24 cellular contexts compared by ENCODE assay signal in the genomic region with DNA sequence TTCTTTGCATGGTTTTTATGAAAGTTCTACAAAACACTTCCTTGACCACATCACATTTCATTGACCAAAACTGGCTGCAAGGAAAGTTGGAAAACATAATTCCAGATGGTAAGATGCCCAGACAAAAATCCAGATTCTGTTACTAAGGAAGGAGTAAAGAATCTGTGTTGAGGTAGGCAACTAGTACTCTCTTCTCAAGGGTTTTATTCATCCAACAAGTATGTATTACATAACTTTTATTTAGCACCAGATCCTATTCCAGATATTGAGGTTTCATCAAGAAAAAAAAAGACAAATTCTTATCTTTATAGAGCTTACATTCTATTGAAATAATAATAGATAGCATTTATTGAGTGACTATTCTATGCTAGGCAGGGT. TPM values are rescaled to one million over a fixed set of nuclear protein-coding genes. Genes with fewer than 3 reads are reported as not detected.
"Had no signal": no experiment of that assay in that cellular context is flagged by ENCODE, and none has a peak within 500 bp of the region (broad histone marks: within the 10 kb centered on the region; RNA-seq: fewer than 3 reads in every experiment).

No MANE protein-coding gene starts in this region.

- H3K27me3 ChIP-seq: esophagus squamous epithelium, gastroesophageal sphincter, suprapubic skin, tibial nerve had no signal

- H3K9me3 ChIP-seq: esophagus squamous epithelium, gastroesophageal sphincter, lower lobe of right lung, suprapubic skin, tibial nerve had no signal

- H3K4me1 ChIP-seq: gastroesophageal sphincter, tibial nerve had no signal

- H3K4me3 ChIP-seq: esophagus squamous epithelium, gastroesophageal sphincter, lower lobe of right lung, suprapubic skin, tibial nerve had no signal

- H3K27ac ChIP-seq: gastroesophageal sphincter, lower lobe of right lung, suprapubic skin, tibial nerve had no signal

- ATAC-seq: activated CD8-positive, alpha-beta T cell treated with anti-CD3 and anti-CD28 coated beads for 36 hours; activated T-cell treated with anti-CD3 and anti-CD28 coated beads, Interleukin-2, amount 50 U/mL, for 4 hours; activated T-helper 17 cell treated with anti-CD3 and anti-CD28 coated beads, Interleukin-2, amount 50 U/mL, for 72 hours; gastroesophageal sphincter; left lobe of liver; lower lobe of right lung; naive thymus-derived CD8-positive, alpha-beta T cell; right cardiac atrium had no signal

- H3K36me3 ChIP-seq: esophagus squamous epithelium, gastroesophageal sphincter, lower lobe of right lung, suprapubic skin, tibial nerve had no signal

- DNase-seq: activated B cell treated with CpG ODN at 0.5 μM for 24 hours; activated CD4-positive, alpha-beta T cell treated with anti-CD3 and anti-CD28 coated beads, Interleukin-2, amount 50 U/mL, for 1 hour; activated CD8-positive, alpha-beta T cell treated with anti-CD3 and anti-CD28 coated beads for 36 hours; activated gamma-delta T cell treated with Interleukin-2 at 50 U/mL for 16 hours; activated naive CD4-positive, alpha-beta T cell treated with anti-CD3 and anti-CD28 coated beads, Interleukin-2, amount 50 U/mL, for 16 hours; activated T-cell treated with anti-CD3 and anti-CD28 coated beads, Interleukin-2, amount 50 U/mL, for 4 hours; dermis blood vessel endothelial cell; effector CD4-positive, alpha-beta T cell; esophagus squamous epithelium; hippocampal formation; kidney; lower lobe of right lung; naive thymus-derived CD8-positive, alpha-beta T cell; occipital lobe; posterior cingulate gyrus; right cardiac atrium; stimulated activated naive CD4-positive, alpha-beta T cell had no signal

RNA-seq across cellular contexts. Expression of gene SHOC1, which starts 58.7 kb away (rescaled TPM):
- total RNA-seq: activated B cell treated with CpG ODN at 0.5 μM for 24 hours; activated CD8-positive, alpha-beta T cell treated with anti-CD3 and anti-CD28 coated beads for 36 hours; activated T-cell treated with anti-CD3 and anti-CD28 coated beads, Interleukin-2, amount 50 U/mL, for 4 hours; activated T-helper 17 cell treated with anti-CD3 and anti-CD28 coated beads, Interleukin-2, amount 50 U/mL, for 72 hours; dermis blood vessel endothelial cell; gastroesophageal sphincter; left lobe of liver; naive thymus-derived CD8-positive, alpha-beta T cell; neural crest cell; right cardiac atrium; tibial nerve; urinary bladder had no signal
